In genomic region chr19:45653634-45654033, GRCh38 we compare ENCODE assay signal across 35 cellular contexts. TPM values are rescaled to one million over a fixed set of nuclear protein-coding genes. Genes with fewer than 3 reads are reported as not detected.
DNase-seq lines count a peak whose midpoint lies in the region; ATAC-seq and TF ChIP-seq lines count a peak whose summit lies in the region.
"Had no signal": no experiment of that assay in that cellular context is flagged by ENCODE, and none has a peak within 500 bp of the region (broad histone marks: within the 10 kb centered on the region; RNA-seq: fewer than 3 reads in every experiment).

No MANE protein-coding gene starts in this region.

- H3K9ac ChIP-seq in smooth muscle cell (ENCODE audit: low read depth) = no peak overlapping the region

- H3K36me3 ChIP-seq in smooth muscle cell (ENCODE audit: low read depth) = no peaks in the 10 kb centered on the region
- H3K36me3 ChIP-seq: esophagus muscularis mucosa, gastrocnemius medialis, ovary had no signal

- H3F3A ChIP-seq in smooth muscle cell (ENCODE audit: low read depth) = no peaks in the 10 kb centered on the region

- peaks cover 7% of the 10 kb centered on the region for H3K4me1 ChIP-seq in smooth muscle cell (ENCODE audit: low read depth)
- H3K4me1 ChIP-seq: esophagus muscularis mucosa, gastrocnemius medialis had no signal

- H3K27ac Mint-ChIP-seq in activated CD4-positive, alpha-beta T cell treated with anti-CD3 and anti-CD28 coated beads for 36 hours = no peak overlapping the region
- H3K27ac Mint-ChIP-seq: activated CD4-positive, alpha-beta memory T cell treated with anti-CD3 and anti-CD28 coated beads, Interleukin-2, amount 10 ng/mL, durations not matched to agents 7 days and 5 days; activated naive CD4-positive, alpha-beta T cell treated with anti-CD3 and anti-CD28 coated beads, Interleukin-2, amount 10 ng/mL, durations not matched to agents 7 days and 5 days; CD14-positive monocyte; dendritic cell treated with granulocyte-macrophage colony-stimulating factor and Interleukin-4, amounts not matched to agents 40 ng/mL and 50 ng/mL, for 4 days; natural killer cell had no signal

- no peaks in the 10 kb centered on the region for H3K9me3 ChIP-seq in smooth muscle cell (replicated peaks; ENCODE audit: low read depth)
- H3K9me3 ChIP-seq: Caco-2, esophagus muscularis mucosa, gastrocnemius medialis, mucosa of descending colon, ovary had no signal

- 31% methylated on average over 5 of the region's 5 CpGs for WGBS in smooth muscle cell (ENCODE audit: low lambda C conversion rate)

- H2AFZ ChIP-seq in smooth muscle cell (ENCODE audit: low read depth) = peak overlapping the region; percentile 72

- H4K20me1 ChIP-seq in smooth muscle cell (ENCODE audit: low read depth) = no peaks in the 10 kb centered on the region

- in situ Hi-C loops in GM13976 (cut with MboI; ENCODE audit: low sequenced_read_pairs, unreplicated experiment) = no loop called here

- no peaks in the 10 kb centered on the region for H3K79me2 ChIP-seq in smooth muscle cell (ENCODE audit: low read depth)

- no peaks in the 10 kb centered on the region for H3K36me3 Mint-ChIP-seq in activated CD4-positive, alpha-beta T cell treated with anti-CD3 and anti-CD28 coated beads for 36 hours (ENCODE audit: low read depth)
- H3K36me3 Mint-ChIP-seq: activated naive CD4-positive, alpha-beta T cell treated with anti-CD3 and anti-CD28 coated beads, Interleukin-2, amount 10 ng/mL, durations not matched to agents 7 days and 5 days; brain; CD14-positive monocyte; natural killer cell had no signal

- POLR2A ChIA-PET in activated CD4-positive, alpha-beta T cell treated with anti-CD3 and anti-CD28 coated beads for 36 hours (lab: Charles Lee) = no interaction called here

- no peak for ATAC-seq in activated CD4-positive, alpha-beta T cell treated with anti-CD3 and anti-CD28 coated beads for 36 hours
- no peak for ATAC-seq in HG02973 (IDR thresholded peaks at IDR 0.05; ENCODE audit: unreplicated experiment)
- ATAC-seq: gastrocnemius medialis, mucosa of descending colon, natural killer cell, Right ventricle myocardium inferior had no signal

- H3K4me3 ChIP-seq in fibroblast of mammary gland (ENCODE audit: control insufficient read depth, low read depth, low read length) (no peak overlapping the region), smooth muscle cell (no peak overlapping the region)
- H3K4me3 ChIP-seq: esophagus muscularis mucosa, gastrocnemius medialis, lung, mucosa of descending colon, ovary, skin epidermis had no signal

- CTCF ChIA-PET in activated CD4-positive, alpha-beta T cell treated with anti-CD3 and anti-CD28 coated beads for 36 hours (lab: Charles Lee) = no interaction called here

- DNase-seq in DMS 273 (lab: John Stamatoyannopoulos, UW; ENCODE audit: unreplicated experiment) (peak; percentile 76), DMS 273 treated with DMSO at 0.1 percent for 48 hours (lab: John Stamatoyannopoulos, UW) (no peak), NCI-H524 treated with DMSO at 0.1 percent for 48 hours (lab: John Stamatoyannopoulos, UW) (peak; percentile 84), fibroblast of mammary gland (ENCODE audit: low read depth) (peak; percentile 16), smooth muscle cell (lab: John Stamatoyannopoulos, UW; ENCODE audit: unreplicated experiment) (no peak), GM13976 (ENCODE audit: low spot score) (no peak)
- DNase-seq in activated CD4-positive, alpha-beta T cell treated with anti-CD3 and anti-CD28 coated beads for 36 hours = no peak
- DNase-seq: activated CD4-positive, alpha-beta memory T cell treated with anti-CD3 and anti-CD28 coated beads, Interleukin-2, amount 10 ng/mL, durations not matched to agents 7 days and 5 days; activated CD4-positive, alpha-beta T cell treated with anti-CD3 and anti-CD28 coated beads for 1 hour; activated CD8-positive, alpha-beta memory T cell treated with anti-CD3 and anti-CD28 coated beads, Interleukin-2, amount 50 U/mL, for 4 hours; activated naive CD4-positive, alpha-beta T cell treated with anti-CD3 and anti-CD28 coated beads, Interleukin-2, amount 10 ng/mL, durations not matched to agents 7 days and 5 days; amniotic stem cell; Caco-2; gastrocnemius medialis; KG1; mucosa of descending colon; natural killer cell; NCI-H1417; NCI-H510A treated with DMSO at 0.1 percent for 48 hours; ovary; stimulated activated naive CD4-positive, alpha-beta T cell; T-helper 2 cell had no signal

- TF ChIP-seq CTCF in fibroblast of mammary gland (conservative IDR thresholded peaks at IDR 0.05; ENCODE audit: control insufficient read depth, insufficient read depth, low read depth, low read length) (no peak), smooth muscle cell (IDR thresholded peaks at IDR 0.05; ENCODE audit: borderline replicate concordance, insufficient read depth, poor library complexity, severe bottlenecking) (no peak), GM13976 (IDR thresholded peaks at IDR 0.05; ENCODE audit: borderline replicate concordance, control extremely low read depth, extremely low read depth, insufficient read depth, missing control alignments) (no peak)

- intact Hi-C loops in activated CD4-positive, alpha-beta T cell treated with anti-CD3 and anti-CD28 coated beads for 36 hours (cut with DNase I, micrococcal nuclease) = no loop called here

- H3K27me3 Mint-ChIP-seq in activated CD4-positive, alpha-beta T cell treated with anti-CD3 and anti-CD28 coated beads for 36 hours = peaks cover 1% of the 10 kb centered on the region

- no peaks in the 10 kb centered on the region for H3K4me1 Mint-ChIP-seq in activated CD4-positive, alpha-beta T cell treated with anti-CD3 and anti-CD28 coated beads for 36 hours
- H3K4me1 Mint-ChIP-seq: activated CD4-positive, alpha-beta memory T cell treated with anti-CD3 and anti-CD28 coated beads, Interleukin-2, amount 10 ng/mL, durations not matched to agents 7 days and 5 days; activated naive CD4-positive, alpha-beta T cell treated with anti-CD3 and anti-CD28 coated beads, Interleukin-2, amount 10 ng/mL, durations not matched to agents 7 days and 5 days; CD14-positive monocyte; natural killer cell had no signal

- no peak overlapping the region for H3K27ac ChIP-seq in smooth muscle cell (ENCODE audit: low read depth)
- H3K27ac ChIP-seq: 22Rv1, esophagus muscularis mucosa, gastrocnemius medialis, HL-60, ovary, skin epidermis had no signal

- H3K4me2 ChIP-seq in smooth muscle cell = no peak overlapping the region

- H3K4me3 Mint-ChIP-seq in activated CD4-positive, alpha-beta T cell treated with anti-CD3 and anti-CD28 coated beads for 36 hours = no peak overlapping the region
- H3K4me3 Mint-ChIP-seq: activated CD4-positive, alpha-beta memory T cell treated with anti-CD3 and anti-CD28 coated beads, Interleukin-2, amount 10 ng/mL, durations not matched to agents 7 days and 5 days; activated naive CD4-positive, alpha-beta T cell treated with anti-CD3 and anti-CD28 coated beads, Interleukin-2, amount 10 ng/mL, durations not matched to agents 7 days and 5 days; brain; dendritic cell treated with granulocyte-macrophage colony-stimulating factor and Interleukin-4, amounts not matched to agents 40 ng/mL and 50 ng/mL, for 4 days; natural killer cell had no signal

- no peaks in the 10 kb centered on the region for H3K27me3 ChIP-seq in smooth muscle cell (ENCODE audit: low read depth)
- H3K27me3 ChIP-seq: gastrocnemius medialis, ovary had no signal

- no peaks in the 10 kb centered on the region for H3K9me3 Mint-ChIP-seq in activated CD4-positive, alpha-beta T cell treated with anti-CD3 and anti-CD28 coated beads for 36 hours (ENCODE audit: low read depth)
- H3K9me3 Mint-ChIP-seq: activated CD4-positive, alpha-beta memory T cell treated with anti-CD3 and anti-CD28 coated beads, Interleukin-2, amount 10 ng/mL, durations not matched to agents 7 days and 5 days; activated naive CD4-positive, alpha-beta T cell treated with anti-CD3 and anti-CD28 coated beads, Interleukin-2, amount 10 ng/mL, durations not matched to agents 7 days and 5 days; dendritic cell treated with granulocyte-macrophage colony-stimulating factor and Interleukin-4, amounts not matched to agents 40 ng/mL and 50 ng/mL, for 4 days; natural killer cell had no signal

RNA-seq across cellular contexts. Expression of gene GIPR, which starts 14.4 kb away (rescaled TPM):
- total RNA-seq in smooth muscle cell = 0.99 and 1.8 TPM in 2 replicates
- 2.4 and 3.4 TPM in 2 replicates for polyA plus RNA-seq in smooth muscle cell
- total RNA-seq in activated CD4-positive, alpha-beta T cell treated with anti-CD3 and anti-CD28 coated beads for 36 hours = 1 to 10 TPM; 4.5 to 5.9 TPM
- total RNA-seq: Daoy, esophagus muscularis mucosa, gastrocnemius medialis, H4 had no signal
- polyA plus RNA-seq: CD14-positive monocyte had no signal

RNA-seq across cellular contexts. Expression of gene EML2, which starts 14.4 kb away (rescaled TPM):
- total RNA-seq in smooth muscle cell = 7.7 and 15.6 TPM in 2 replicates
- 19.0 and 20.8 TPM in 2 replicates for polyA plus RNA-seq in smooth muscle cell
- 100 to 1,000 TPM; 121 to 134 TPM for total RNA-seq in activated CD4-positive, alpha-beta T cell treated with anti-CD3 and anti-CD28 coated beads for 36 hours

RNA-seq across cellular contexts. Expression of gene SNRPD2, which starts 38.1 kb away (rescaled TPM):
- total RNA-seq in smooth muscle cell = 234 and 284 TPM in 2 replicates
- 637 and 690 TPM in 2 replicates for polyA plus RNA-seq in smooth muscle cell
- total RNA-seq in activated CD4-positive, alpha-beta T cell treated with anti-CD3 and anti-CD28 coated beads for 36 hours = 100 to 1,000 TPM; 619 to 839 TPM

RNA-seq across cellular contexts. Expression of gene QPCTL, which starts 38.8 kb away (rescaled TPM):
- 12.2 and 12.9 TPM in 2 replicates for total RNA-seq in smooth muscle cell
- 10.0 and 13.3 TPM in 2 replicates for polyA plus RNA-seq in smooth muscle cell
- 10 to 100 TPM; 17.3 to 18.7 TPM for total RNA-seq in activated CD4-positive, alpha-beta T cell treated with anti-CD3 and anti-CD28 coated beads for 36 hours

RNA-seq across cellular contexts. Expression of gene GPR4, which starts 51.6 kb away (rescaled TPM):
- total RNA-seq in smooth muscle cell = not detected in 2 replicates
- polyA plus RNA-seq in smooth muscle cell = 0.31 TPM in 1 of 2 replicates, not detected in the other
- total RNA-seq in activated CD4-positive, alpha-beta T cell treated with anti-CD3 and anti-CD28 coated beads for 36 hours = not detected
- total RNA-seq: activated CD4-positive, alpha-beta memory T cell treated with anti-CD3 and anti-CD28 coated beads, Interleukin-2, amount 10 ng/mL, durations not matched to agents 7 days and 5 days; Caco-2; Daoy; H4; renal cortical epithelial cell had no signal
- polyA plus RNA-seq: CD14-positive monocyte had no signal

Comparison
In these comparisons a context has a peak if more than half of its experiments do, and no peak if none do; other contexts are left out.
1. DNase-seq: peak in DMS 273 (single experiment), NCI-H524 treated with DMSO at 0.1 percent for 48 hours (single experiment) and fibroblast of mammary gland (single experiment); none in DMS 273 treated with DMSO at 0.1 percent for 48 hours (single experiment), smooth muscle cell (single experiment), activated CD4-positive, alpha-beta T cell treated with anti-CD3 and anti-CD28 coated beads for 36 hours (single experiment) and GM13976 (single experiment).